23 cellular contexts compared by ENCODE assay signal in the genomic region with DNA sequence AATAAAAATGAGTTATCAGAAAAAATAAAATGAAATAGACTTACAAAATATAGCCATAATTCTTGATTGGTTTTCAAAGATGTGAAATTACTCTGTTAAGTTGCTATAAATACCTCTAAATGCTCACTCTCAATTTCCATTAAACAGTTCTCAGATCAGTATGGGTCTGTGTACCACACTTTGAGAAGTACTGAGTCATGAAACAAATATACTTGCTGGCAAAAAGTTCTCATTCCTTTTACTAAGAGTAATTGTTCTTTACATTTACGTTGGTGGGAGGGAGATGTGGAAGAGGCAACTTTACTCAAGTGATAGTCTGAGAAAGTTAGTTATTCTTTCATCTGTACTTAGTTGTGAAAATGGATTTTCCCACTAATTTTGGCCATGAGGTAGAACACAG.
DNase-seq lines count a peak whose midpoint lies in the region; ATAC-seq and TF ChIP-seq lines count a peak whose summit lies in the region.
"Had no signal": no experiment of that assay in that cellular context is flagged by ENCODE, and none has a peak within 500 bp of the region (broad histone marks: within the 10 kb centered on the region; RNA-seq: fewer than 3 reads in every experiment).

No MANE protein-coding gene starts in this region.

- H3K27me3 ChIP-seq in Panc1 (ENCODE audit: control insufficient read depth, insufficient read depth, low read length) = no peaks in the 10 kb centered on the region
- no peaks in the 10 kb centered on the region for H3K27me3 ChIP-seq in endodermal cell (ENCODE audit: control insufficient read depth, insufficient read depth, low read length, poor library complexity, severe bottlenecking)
- H3K27me3 ChIP-seq: dorsolateral prefrontal cortex, esophagus muscularis mucosa had no signal

- CTCF ChIA-PET in Panc1 (lab: Charles Lee) (no interaction called here), Calu3 (lab: Charles Lee) (no interaction called here)

- peak; percentile 77 for ATAC-seq in Panc1
- ATAC-seq in GM19328 (IDR thresholded peaks at IDR 0.05; ENCODE audit: unreplicated experiment) = no peak
- ATAC-seq in GM19324 (IDR thresholded peaks at IDR 0.05; ENCODE audit: low FRiP score, unreplicated experiment) = no peak

- no peaks in the 10 kb centered on the region for H3K9me3 Mint-ChIP-seq in endodermal cell
- H3K9me3 Mint-ChIP-seq in Calu3 (ENCODE audit: low read depth, unreplicated experiment) = no peaks in the 10 kb centered on the region
- H3K9me3 Mint-ChIP-seq: brain, H9, neural crest cell had no signal

- H3K4me1 ChIP-seq in Panc1 (ENCODE audit: control insufficient read depth, insufficient read depth, low read length) (no peaks in the 10 kb centered on the region; the same call in 1 of the 2 replicates), endodermal cell (ENCODE audit: control insufficient read depth, insufficient read depth, low read length) (no peaks in the 10 kb centered on the region)

- peak overlapping the region; percentile 59 for H3K27ac Mint-ChIP-seq in endodermal cell
- H3K27ac Mint-ChIP-seq in Calu3 (ENCODE audit: unreplicated experiment) = no peak overlapping the region
- H3K27ac Mint-ChIP-seq: activated naive CD4-positive, alpha-beta T cell treated with anti-CD3 and anti-CD28 coated beads for 36 hours; brain; H9 had no signal

- H3K27me3 Mint-ChIP-seq in endodermal cell (ENCODE audit: insufficient read depth) (no peaks in the 10 kb centered on the region), Calu3 (ENCODE audit: unreplicated experiment) (no peaks in the 10 kb centered on the region)
- H3K27me3 Mint-ChIP-seq: brain had no signal

- in situ Hi-C loops in Panc1 (cut with HindIII; ENCODE audit: low pct_unique_long_range_greater_than_20kb, low sequenced_read_pairs) = no loop called here

- intact Hi-C loops in Panc1 (cut with micrococcal nuclease; ENCODE audit: unreplicated experiment) = no loop called here
- intact Hi-C loops in Calu3 (cut with micrococcal nuclease; ENCODE audit: unreplicated experiment) = no loop called here

- no peaks in the 10 kb centered on the region for H3K36me3 Mint-ChIP-seq in endodermal cell (ENCODE audit: low read depth)
- H3K36me3 Mint-ChIP-seq in Calu3 (ENCODE audit: insufficient read depth, unreplicated experiment) = no peaks in the 10 kb centered on the region
- H3K36me3 Mint-ChIP-seq: brain had no signal

- peak; percentile 68 for DNase-seq in AG10803 (ENCODE audit: low read depth)
- peak; percentile 30 for DNase-seq in Panc1 (ENCODE audit: low read depth, low spot score)
- DNase-seq in endodermal cell = no peak
- peak; percentile 62 for DNase-seq in non-pigmented ciliary epithelial cell (ENCODE audit: low read depth)
- no peak for DNase-seq in Calu3
- DNase-seq in effector CD8-positive, alpha-beta T cell (lab: John Stamatoyannopoulos, UW) = no peak
- DNase-seq: activated CD4-positive, alpha-beta T cell treated with anti-CD3 and anti-CD28 coated beads, Interleukin-2, amount 50 U/mL, for 4 hours; activated naive CD4-positive, alpha-beta T cell treated with anti-CD3 and anti-CD28 coated beads for 36 hours; activated T-cell treated with anti-CD3 and anti-CD28 coated beads for 4 hours; AML-193; COR-L47; dorsolateral prefrontal cortex; H9; hippocampal formation; Karpas-422; NCI-H1436 treated with DMSO at 0.1 percent for 48 hours; retina; stimulated activated CD4-positive, alpha-beta T cell treated with anti-CD3 and anti-CD28 coated beads, Interleukin-2, amount 100 ng/mL, for 24 hours had no signal

- TF ChIP-seq CTCF in AG10803 (conservative IDR thresholded peaks at IDR 0.05; ENCODE audit: low read length) (no peak), Panc1 (IDR thresholded peaks at IDR 0.05) (no peak), endodermal cell (conservative IDR thresholded peaks at IDR 0.05) (no peak), Calu3 (IDR thresholded peaks at IDR 0.05; ENCODE audit: unreplicated experiment) (no peak)

- no TSS peak for BruUV-seq in Panc1 (replicated peaks; lab: Mats Ljungman, UMichigan)
- BruUV-seq in Calu3 (replicated peaks; lab: Mats Ljungman, UMichigan) = no TSS peak

- H3K4me1 Mint-ChIP-seq in endodermal cell (peaks cover 4% of the 10 kb centered on the region), Calu3 (ENCODE audit: low read depth, unreplicated experiment) (no peaks in the 10 kb centered on the region)
- H3K4me1 Mint-ChIP-seq: neural crest cell had no signal

- H3K9me3 ChIP-seq in Panc1 (ENCODE audit: control insufficient read depth, insufficient read depth, low read depth, low read length) (no peaks in the 10 kb centered on the region), endodermal cell (ENCODE audit: control insufficient read depth, low read length) (no peaks in the 10 kb centered on the region)
- H3K9me3 ChIP-seq: esophagus muscularis mucosa had no signal

- H3K9ac ChIP-seq in endodermal cell (ENCODE audit: extremely low read depth, low read length, poor library complexity, severe bottlenecking) = no peak overlapping the region

- H3K27ac ChIP-seq in Panc1 (ENCODE audit: low read length) = peak overlapping the region; percentile 57; the same call in 1 of the 2 replicates
- no peak overlapping the region for H3K27ac ChIP-seq in endodermal cell (ENCODE audit: low read depth, low read length)
- H3K27ac ChIP-seq: dorsolateral prefrontal cortex, esophagus muscularis mucosa had no signal

- H3K4me3 Mint-ChIP-seq in endodermal cell (no peak overlapping the region), Calu3 (ENCODE audit: low read depth, unreplicated experiment) (no peak overlapping the region)
- H3K4me3 Mint-ChIP-seq: activated naive CD4-positive, alpha-beta T cell treated with anti-CD3 and anti-CD28 coated beads for 36 hours; brain; H9; neural crest cell had no signal

- H3K36me3 ChIP-seq in Panc1 (ENCODE audit: control insufficient read depth, insufficient read depth, low read length) = no peaks in the 10 kb centered on the region
- no peaks in the 10 kb centered on the region for H3K36me3 ChIP-seq in endodermal cell (ENCODE audit: control insufficient read depth, insufficient read depth, low read length)
- H3K36me3 ChIP-seq: esophagus muscularis mucosa had no signal

- 89% methylated on average over 1 of the region's 1 CpG; no CpG with 5 or more reads in 1 of the 2 experiments for WGBS in endodermal cell (ENCODE audit: insufficient coverage in 1 of 2, insufficient read length in 1 of 2), 2 experiments

- no peak overlapping the region for H3K4me3 ChIP-seq in AG10803 (ENCODE audit: low read length)
- no peak overlapping the region for H3K4me3 ChIP-seq in Panc1 (ENCODE audit: low read depth in 2 of 2, low read length in 2 of 2)
- no peak overlapping the region for H3K4me3 ChIP-seq in endodermal cell (ENCODE audit: low read length)
- H3K4me3 ChIP-seq: dorsolateral prefrontal cortex, esophagus muscularis mucosa had no signal

- POLR2A ChIA-PET in Panc1 (lab: Charles Lee) = no interaction called here

Comparison
In these comparisons a context has a peak if more than half of its experiments do, and no peak if none do; other contexts are left out.
1. DNase-seq: peak in AG10803 (single experiment), Panc1 (single experiment) and non-pigmented ciliary epithelial cell (single experiment); none in endodermal cell (single experiment), Calu3 (single experiment) and effector CD8-positive, alpha-beta T cell (single experiment).